Comparison of ENCODE assay signal across 8 cellular contexts in the genomic region with DNA sequence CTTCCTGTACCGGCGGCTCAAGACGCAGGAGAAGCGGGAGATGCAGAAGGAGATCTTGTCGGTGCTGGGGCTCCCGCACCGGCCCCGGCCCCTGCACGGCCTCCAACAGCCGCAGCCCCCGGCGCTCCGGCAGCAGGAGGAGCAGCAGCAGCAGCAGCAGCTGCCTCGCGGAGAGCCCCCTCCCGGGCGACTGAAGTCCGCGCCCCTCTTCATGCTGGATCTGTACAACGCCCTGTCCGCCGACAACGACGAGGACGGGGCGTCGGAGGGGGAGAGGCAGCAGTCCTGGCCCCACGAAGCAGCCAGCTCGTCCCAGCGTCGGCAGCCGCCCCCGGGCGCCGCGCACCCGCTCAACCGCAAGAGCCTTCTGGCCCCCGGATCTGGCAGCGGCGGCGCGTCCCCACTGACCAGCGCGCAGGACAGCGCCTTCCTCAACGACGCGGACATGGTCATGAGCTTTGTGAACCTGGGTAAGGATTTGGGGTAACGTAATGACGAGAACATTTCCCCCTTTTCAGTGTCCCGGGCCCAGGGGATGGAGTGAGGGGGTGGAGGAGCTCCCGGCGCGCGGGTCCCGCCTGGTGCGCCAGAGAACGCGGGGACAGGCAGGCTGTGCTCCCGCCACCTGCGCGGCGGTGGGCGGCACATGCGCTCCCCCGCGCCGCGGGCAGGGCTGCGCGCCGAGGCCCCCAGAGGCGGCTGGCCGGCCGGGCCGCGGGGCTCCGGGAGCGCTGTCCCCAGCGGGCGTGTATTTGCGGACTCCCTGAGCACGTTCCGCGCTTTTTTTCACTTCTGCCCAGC. TPM values are rescaled to one million over a fixed set of nuclear protein-coding genes. Genes with fewer than 3 reads are reported as not detected.
A peak's percentile ranks its signal among the peaks of the same experiment; 100 is the strongest.
DNase-seq lines count a peak whose midpoint lies in the region; ATAC-seq and TF ChIP-seq lines count a peak whose summit lies in the region.

No MANE protein-coding gene starts in this region.

- H3K27ac Mint-ChIP-seq in CD8-positive, alpha-beta memory T cell, result no peak overlapping the region
- H3K27ac Mint-ChIP-seq in activated CD8-positive, alpha-beta memory T cell treated with anti-CD3 and anti-CD28 coated beads, Interleukin-2, amount 10 ng/mL, durations not matched to agents 7 days and 5 days, result no peak overlapping the region

- H3K4me3 Mint-ChIP-seq in CD8-positive, alpha-beta memory T cell, result peak overlapping the region in 5 of 7 donors; percentile 39 to 74 (median 49)
- H3K4me3 Mint-ChIP-seq in activated CD8-positive, alpha-beta memory T cell treated with anti-CD3 and anti-CD28 coated beads, Interleukin-2, amount 10 ng/mL, durations not matched to agents 7 days and 5 days, result no peak overlapping the region

- H3K4me1 Mint-ChIP-seq in CD8-positive, alpha-beta memory T cell, result peaks cover 13 to 26% (median 16%) of the 10 kb centered on the region in 3 donors
- peaks cover 16% of the 10 kb centered on the region for H3K4me1 Mint-ChIP-seq in activated CD8-positive, alpha-beta memory T cell treated with anti-CD3 and anti-CD28 coated beads, Interleukin-2, amount 10 ng/mL, durations not matched to agents 7 days and 5 days

- DNase-seq in CD8-positive, alpha-beta memory T cell, result no peak
- DNase-seq in activated CD8-positive, alpha-beta memory T cell treated with anti-CD3 and anti-CD28 coated beads, Interleukin-2, amount 10 ng/mL, durations not matched to agents 7 days and 5 days, result no peak
- DNase-seq in right cardiac atrium (peak in 2 of 3 donors; percentile 50), smooth muscle cell (lab: John Stamatoyannopoulos, UW; ENCODE audit: unreplicated experiment) (no peak), NCI-H1048 (lab: John Stamatoyannopoulos, UW) (no peak)

- no peaks in the 10 kb centered on the region for H3K79me2 ChIP-seq in smooth muscle cell (ENCODE audit: low read depth)

- H3K4me1 ChIP-seq in CD8-positive, alpha-beta memory T cell (ENCODE audit: insufficient read depth, low read length), result peaks cover 11% of the 10 kb centered on the region
- H3K4me1 ChIP-seq in right cardiac atrium (ENCODE audit: control insufficient read depth, insufficient read depth, low read length) (peaks cover 2% of the 10 kb centered on the region), smooth muscle cell (ENCODE audit: low read depth) (peaks cover 28% of the 10 kb centered on the region)

- peaks cover 3% of the 10 kb centered on the region for H4K20me1 ChIP-seq in smooth muscle cell (ENCODE audit: low read depth)

- peaks cover 17% of the 10 kb centered on the region for H3F3A ChIP-seq in smooth muscle cell (ENCODE audit: low read depth)

- peak overlapping the region; percentile 68 for H2AFZ ChIP-seq in smooth muscle cell (ENCODE audit: low read depth)

- CTCF ChIA-PET in CD8-positive, alpha-beta memory T cell (lab: Charles Lee), result no interaction called here
- CTCF ChIA-PET in activated CD8-positive, alpha-beta memory T cell treated with anti-CD3 and anti-CD28 coated beads, Interleukin-2, amount 10 ng/mL, durations not matched to agents 7 days and 5 days (lab: Charles Lee), result interaction anchor here (3.6 kb wide), 1 partner anchor 492 kb away, joined by 12 read pairs; no protein-coding TSS in a partner anchor

- POLR2A ChIA-PET in CD8-positive, alpha-beta memory T cell (lab: Charles Lee), result no interaction called here

- WGBS in right cardiac atrium, result under 1% methylated on average over 86 of the region's 86 CpGs
- WGBS in smooth muscle cell (ENCODE audit: low lambda C conversion rate), result 2% methylated on average over 76 of the region's 86 CpGs

- H3K27me3 Mint-ChIP-seq in CD8-positive, alpha-beta memory T cell, result peaks cover 54 to 75% of the 10 kb centered on the region in 2 donors
- H3K27me3 Mint-ChIP-seq in activated CD8-positive, alpha-beta memory T cell treated with anti-CD3 and anti-CD28 coated beads, Interleukin-2, amount 10 ng/mL, durations not matched to agents 7 days and 5 days, result peaks cover 82% of the 10 kb centered on the region

- H3K4me3 ChIP-seq in CD8-positive, alpha-beta memory T cell (ENCODE audit: low read length), result no peak overlapping the region
- H3K4me3 ChIP-seq in right cardiac atrium (ENCODE audit: low read length) (peak overlapping the region; percentile 66), smooth muscle cell (peak overlapping the region; percentile 60)

- no peak overlapping the region for H3K27ac ChIP-seq in CD8-positive, alpha-beta memory T cell (ENCODE audit: low read depth, low read length)
- H3K27ac ChIP-seq in right cardiac atrium (ENCODE audit: low read length) (no peak overlapping the region), smooth muscle cell (ENCODE audit: low read depth) (no peak overlapping the region)

- no peaks in the 10 kb centered on the region for H3K9me3 ChIP-seq in CD8-positive, alpha-beta memory T cell (ENCODE audit: low read length)
- H3K9me3 ChIP-seq in right cardiac atrium (ENCODE audit: control insufficient read depth, low read length) (no peaks in the 10 kb centered on the region), smooth muscle cell (replicated peaks; ENCODE audit: low read depth) (no peaks in the 10 kb centered on the region)

- H3K9me3 Mint-ChIP-seq in CD8-positive, alpha-beta memory T cell, result peaks cover 0 to 4% (median 0%) of the 10 kb centered on the region in 5 donors
- no peaks in the 10 kb centered on the region for H3K9me3 Mint-ChIP-seq in activated CD8-positive, alpha-beta memory T cell treated with anti-CD3 and anti-CD28 coated beads, Interleukin-2, amount 10 ng/mL, durations not matched to agents 7 days and 5 days (ENCODE audit: low read depth)

- no peak overlapping the region for H3K9ac ChIP-seq in smooth muscle cell (ENCODE audit: low read depth)

- TF ChIP-seq CTCF in smooth muscle cell (IDR thresholded peaks at IDR 0.05; ENCODE audit: borderline replicate concordance, insufficient read depth, poor library complexity, severe bottlenecking), result no peak

- H3K4me2 ChIP-seq in smooth muscle cell, result peak overlapping the region; percentile 93

- H3K36me3 Mint-ChIP-seq in CD8-positive, alpha-beta memory T cell, result no peaks in the 10 kb centered on the region
- H3K36me3 Mint-ChIP-seq in activated CD8-positive, alpha-beta memory T cell treated with anti-CD3 and anti-CD28 coated beads, Interleukin-2, amount 10 ng/mL, durations not matched to agents 7 days and 5 days, result no peaks in the 10 kb centered on the region

- intact Hi-C loops in right cardiac atrium (cut with DNase I), result loop anchor here in 1 of 4 donors (5.0 to 10.0 kb wide), 2 partner anchors 270 to 337 kb away; a partner anchor contains a TSS

- peaks cover 43% of the 10 kb centered on the region for H3K27me3 ChIP-seq in CD8-positive, alpha-beta memory T cell (ENCODE audit: insufficient read depth, low read length, poor library complexity, severe bottlenecking)
- H3K27me3 ChIP-seq in right cardiac atrium (ENCODE audit: control insufficient read depth, insufficient read depth) (no peaks in the 10 kb centered on the region), smooth muscle cell (ENCODE audit: low read depth) (peaks cover 41% of the 10 kb centered on the region)

- peak; percentile 2 for ATAC-seq in GM21619 (IDR thresholded peaks at IDR 0.05; ENCODE audit: unreplicated experiment)
- peak; percentile 8 for ATAC-seq in activated CD8-positive, alpha-beta memory T cell treated with anti-CD3 and anti-CD28 coated beads, Interleukin-2, amount 10 ng/mL, durations not matched to agents 7 days and 5 days
- no peak for ATAC-seq in right cardiac atrium
- ATAC-seq in HG03469 (IDR thresholded peaks at IDR 0.05; ENCODE audit: unreplicated experiment), result no peak
- no peak for ATAC-seq in HG02588 (IDR thresholded peaks at IDR 0.05; ENCODE audit: unreplicated experiment)

- no peaks in the 10 kb centered on the region for H3K36me3 ChIP-seq in CD8-positive, alpha-beta memory T cell (ENCODE audit: insufficient read depth, low read length)
- H3K36me3 ChIP-seq in smooth muscle cell (ENCODE audit: low read depth), result no peaks in the 10 kb centered on the region

RNA-seq across cellular contexts. Expression of a gene that starts 1.5 kb away (rescaled TPM):
- total RNA-seq in CD8-positive, alpha-beta memory T cell, result not detected
- polyA plus RNA-seq in CD8-positive, alpha-beta memory T cell, result not detected
- total RNA-seq in activated CD8-positive, alpha-beta memory T cell treated with anti-CD3 and anti-CD28 coated beads, Interleukin-2, amount 10 ng/mL, durations not matched to agents 7 days and 5 days, result not detected
- 1 to 10 TPM; 2.3 to 4.7 (median 3.6) TPM for total RNA-seq in right cardiac atrium
- polyA plus RNA-seq in right cardiac atrium, result 3.0 TPM
- total RNA-seq in smooth muscle cell, result 14.5 and 14.7 TPM in 2 replicates
- polyA plus RNA-seq in smooth muscle cell, result 10.1 and 17.0 TPM in 2 replicates

Comparison
In these comparisons a context has a peak if more than half of its experiments do, and no peak if none do; other contexts are left out.
1. DNase-seq: peak in right cardiac atrium (2 of 3); none in CD8-positive, alpha-beta memory T cell (0 of 5), activated CD8-positive, alpha-beta memory T cell treated with anti-CD3 and anti-CD28 coated beads, Interleukin-2, amount 10 ng/mL, durations not matched to agents 7 days and 5 days (single experiment), smooth muscle cell (single experiment) and NCI-H1048 (single experiment).
2. ATAC-seq: peak in GM21619 (single experiment) and activated CD8-positive, alpha-beta memory T cell treated with anti-CD3 and anti-CD28 coated beads, Interleukin-2, amount 10 ng/mL, durations not matched to agents 7 days and 5 days (single experiment); none in right cardiac atrium (0 of 2), HG03469 (single experiment) and HG02588 (single experiment).